In the genomic region with DNA sequence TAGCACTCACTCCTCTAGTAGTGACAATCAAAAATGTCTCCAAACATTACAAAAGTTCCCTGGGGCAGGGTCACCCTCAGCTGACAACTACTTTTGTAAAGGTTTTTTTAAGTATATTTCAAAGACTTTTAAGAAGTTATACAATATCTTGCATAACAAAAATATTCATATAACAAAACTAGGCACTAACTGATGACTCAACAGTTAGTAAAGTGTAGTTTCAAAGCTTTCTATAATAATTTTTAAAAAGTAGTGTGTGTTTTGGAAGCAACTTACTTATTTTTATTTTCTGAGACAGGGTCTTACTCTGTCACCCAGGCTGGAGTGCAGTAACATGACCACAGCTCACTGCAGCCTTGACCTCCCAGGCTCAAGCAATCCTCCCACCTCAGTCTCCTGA, we compare ENCODE assay signal across 3 cellular contexts.
TF ChIP-seq lines count a peak whose summit lies in the region.

No MANE protein-coding gene starts in this region.

TF ChIP-seq in HepG2, 621 proteins besides CTCF, POLR2A, EP300 and RAD21:
- peak; percentile 65 for TF ChIP-seq MAFF (IDR thresholded peaks at IDR 0.05; ENCODE audit: low read depth, low read length)
- TF ChIP-seq MAFK (conservative IDR thresholded peaks at IDR 0.05 in 1 of 2, IDR thresholded peaks at IDR 0.05 in 1 of 2; ENCODE audit: low read length in 2 of 2), result peak; percentile 40 to 74; a peak in 3 of 4 replicates
- TF ChIP-seq NFIB (CRISPR knock-in tag; IDR thresholded peaks at IDR 0.05; ENCODE audit: borderline replicate concordance), result no peak
TF ChIP-seq in HepG2: peak in this region for 2.

TF ChIP-seq in A549, 52 proteins besides CTCF, POLR2A, EP300 and RAD21:
- TF ChIP-seq MAFK (IDR thresholded peaks at IDR 0.05; ENCODE audit: partially characterized antibody) (peak; percentile 22), JUNB (IDR thresholded peaks at IDR 0.05) (no peak)

TF ChIP-seq in IMR-90, 13 proteins besides CTCF, POLR2A, EP300 and RAD21:
- TF ChIP-seq MAFK (IDR thresholded peaks at IDR 0.05; ENCODE audit: low read depth, low read length), result 0 out of 2 replicates have a peak, but pooled peaks have one; percentile 7
- TF ChIP-seq SMC3 (IDR thresholded peaks at IDR 0.05; ENCODE audit: low read depth, low read length), result no peak
